In genomic region chrX:136386173-136386572, GRCh38 we compare ENCODE assay signal across 22 cellular contexts.
"Had no signal": no experiment of that assay in that cellular context is flagged by ENCODE, and none has a peak within 500 bp of the region (broad histone marks: within the 10 kb centered on the region; RNA-seq: fewer than 3 reads in every experiment).

No MANE protein-coding gene starts in this region.

- H3K4me3 ChIP-seq: K562, SJSA1, SK-N-MC had no signal

- H3K4me1 ChIP-seq: SJSA1 had no signal

- H3K4me2 ChIP-seq: KMS-11 had no signal

- H3K9me3 ChIP-seq: SJSA1 had no signal

- DNase-seq: IMR-90, Kasumi-1, MM.1S, NCI-H1105 treated with DMSO at 0.1 percent for 48 hours, NCI-H1417 treated with DMSO at 0.1 percent for 48 hours, NCI-H1694 treated with DMSO at 0.1 percent for 48 hours, NCI-H2107, NCI-H2171 treated with DMSO at 0.1 percent for 48 hours, NCI-H345, NCI-H446 treated with DMSO at 0.1 percent for 48 hours, NCI-H510A treated with DMSO at 0.1 percent for 48 hours, NCI-H526, Right ventricle myocardium superior, RPMI8226, SIG-M5, T-helper 2 cell had no signal

- H3K27ac ChIP-seq: KMS-11, SJSA1, SK-N-MC had no signal

- FAIRE-seq: HepG2, K562, RCC 7860 had no signal

- ATAC-seq: HepG2, K562 had no signal
